Comparison of ENCODE assay signal across 8 cellular contexts in the genomic region with DNA sequence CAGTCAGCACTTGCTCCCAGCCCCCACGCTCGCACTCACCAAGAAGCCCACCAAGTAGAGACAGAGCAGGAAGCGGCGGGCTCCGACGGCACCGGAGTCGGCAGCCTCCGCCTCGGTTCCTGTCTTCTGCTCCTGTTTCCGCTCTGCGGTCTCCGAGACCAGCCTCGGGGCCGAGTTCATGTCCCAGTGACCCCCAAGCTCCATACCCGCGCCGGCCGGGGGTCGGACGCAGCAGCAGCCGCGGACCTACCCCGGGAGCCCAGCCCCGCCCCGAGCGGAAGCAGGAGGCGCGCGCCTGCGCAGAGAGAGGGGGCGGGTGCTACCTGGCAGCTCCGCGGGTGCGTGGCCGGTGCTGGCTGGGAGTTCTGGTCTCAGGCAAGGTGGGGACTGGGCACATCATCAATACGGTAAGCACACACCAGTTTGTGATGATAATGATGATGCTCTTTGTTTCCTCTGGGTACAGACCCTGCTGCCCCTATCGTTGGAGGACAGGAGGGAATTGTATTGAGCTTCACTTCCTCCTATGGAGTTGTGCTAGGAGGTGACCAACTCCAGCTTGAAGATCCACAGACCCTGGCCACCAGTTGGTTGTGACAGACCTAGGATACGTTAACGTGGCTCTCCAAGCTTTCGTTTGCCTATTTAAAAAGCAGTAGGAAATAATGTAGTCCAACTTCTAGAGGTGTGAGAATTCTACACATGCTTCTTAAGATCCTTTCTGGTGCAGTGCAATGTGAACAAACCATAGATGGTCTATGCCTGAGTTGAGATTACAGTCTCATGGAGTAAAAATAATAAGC. TPM values are rescaled to one million over a fixed set of nuclear protein-coding genes. Genes with fewer than 3 reads are reported as not detected.
DNase-seq lines count a peak whose midpoint lies in the region; ATAC-seq lines count a peak whose summit lies in the region.

No MANE protein-coding gene starts in this region.

- H3K9ac ChIP-seq in BLaER1 treated with 17β-estradiol and CSF1 and Interleukin-3, amounts not matched to agents 10 nM and 100 nM, result peak overlapping the region; percentile 79 to 90 (median 83)

- no peaks in the 10 kb centered on the region for H3K27me3 ChIP-seq in BLaER1 treated with 17β-estradiol and CSF1 and Interleukin-3, amounts not matched to agents 10 nM and 100 nM

- H3K4me3 Mint-ChIP-seq in activated CD4-positive, alpha-beta memory T cell treated with anti-CD3 and anti-CD28 coated beads, Interleukin-2, amount 10 ng/mL, durations not matched to agents 7 days and 5 days, result peak overlapping the region; percentile 92

- H3K9me3 Mint-ChIP-seq in activated CD4-positive, alpha-beta memory T cell treated with anti-CD3 and anti-CD28 coated beads, Interleukin-2, amount 10 ng/mL, durations not matched to agents 7 days and 5 days, result no peaks in the 10 kb centered on the region

- POLR2A ChIA-PET in activated CD4-positive, alpha-beta memory T cell treated with anti-CD3 and anti-CD28 coated beads, Interleukin-2, amount 10 ng/mL, durations not matched to agents 7 days and 5 days (lab: Charles Lee), result interaction anchor here (1.0 to 1.3 kb wide), 3 partner anchors 14 to 1734 kb away, joined by 3 to 5 read pairs (median 3); no protein-coding TSS in a partner anchor

- peaks cover 24 to 39% (median 29%) of the 10 kb centered on the region in 10 experiments for H3K4me1 ChIP-seq in BLaER1 treated with 17β-estradiol and CSF1 and Interleukin-3, amounts not matched to agents 10 nM and 100 nM

- peaks cover 0 to 23% (median 3%) of the 10 kb centered on the region in 11 experiments; a peak in 5 of 22 replicates for H4K20me1 ChIP-seq in BLaER1 treated with 17β-estradiol and CSF1 and Interleukin-3, amounts not matched to agents 10 nM and 100 nM

- H3K36me3 ChIP-seq in BLaER1 treated with 17β-estradiol and CSF1 and Interleukin-3, amounts not matched to agents 10 nM and 100 nM, result peaks cover 4 to 11% (median 8%) of the 10 kb centered on the region in 11 experiments; a peak in 20 of 22 replicates

- peaks cover 0 to 3% (median 0%) of the 10 kb centered on the region in 11 experiments; a peak in 1 of 22 replicates for H3K9me3 ChIP-seq in BLaER1 treated with 17β-estradiol and CSF1 and Interleukin-3, amounts not matched to agents 10 nM and 100 nM (replicated peaks in 1 of 11)

- CTCF ChIA-PET in activated CD4-positive, alpha-beta memory T cell treated with anti-CD3 and anti-CD28 coated beads, Interleukin-2, amount 10 ng/mL, durations not matched to agents 7 days and 5 days (lab: Charles Lee), result interaction anchor here (0.5 to 7.6 kb wide), 5 partner anchors 9 to 83 kb away, joined by 3 to 66 read pairs (median 5); no protein-coding TSS in a partner anchor

- ATAC-seq in GM19025 (IDR thresholded peaks at IDR 0.05; ENCODE audit: low read depth, unreplicated experiment) (peak; percentile 94), HG03175 (IDR thresholded peaks at IDR 0.05; ENCODE audit: unreplicated experiment) (peak; percentile 87)

- H3K36me3 Mint-ChIP-seq in activated CD4-positive, alpha-beta memory T cell treated with anti-CD3 and anti-CD28 coated beads, Interleukin-2, amount 10 ng/mL, durations not matched to agents 7 days and 5 days (ENCODE audit: low read depth), result peaks cover 1% of the 10 kb centered on the region

- H3K27me3 Mint-ChIP-seq in activated CD4-positive, alpha-beta memory T cell treated with anti-CD3 and anti-CD28 coated beads, Interleukin-2, amount 10 ng/mL, durations not matched to agents 7 days and 5 days, result no peaks in the 10 kb centered on the region

- peak; percentile 76 to 90 for DNase-seq in NCI-H526 (lab: John Stamatoyannopoulos, UW)
- peak; percentile 87 for DNase-seq in activated CD4-positive, alpha-beta memory T cell treated with anti-CD3 and anti-CD28 coated beads, Interleukin-2, amount 10 ng/mL, durations not matched to agents 7 days and 5 days
- DNase-seq in effector CD8-positive, alpha-beta T cell (lab: John Stamatoyannopoulos, UW), result peak; percentile 76
- DNase-seq in medulla oblongata (ENCODE audit: extremely low spot score), result peak; percentile 80
- peak; percentile 77 for DNase-seq in stimulated activated CD8-positive, alpha-beta memory T cell treated with anti-CD3 and anti-CD28 coated beads, Interleukin-12 subunit alpha, Interleukin-12 subunit beta, amount 100 ng/mL, for 1 hour (ENCODE audit: low read depth)

- peaks cover 29% of the 10 kb centered on the region for H3K4me1 Mint-ChIP-seq in activated CD4-positive, alpha-beta memory T cell treated with anti-CD3 and anti-CD28 coated beads, Interleukin-2, amount 10 ng/mL, durations not matched to agents 7 days and 5 days

- peak overlapping the region; percentile 75 for H3K27ac Mint-ChIP-seq in activated CD4-positive, alpha-beta memory T cell treated with anti-CD3 and anti-CD28 coated beads, Interleukin-2, amount 10 ng/mL, durations not matched to agents 7 days and 5 days

- peak overlapping the region; percentile 81 to 100 (median 92) for H3K4me2 ChIP-seq in BLaER1 treated with 17β-estradiol and CSF1 and Interleukin-3, amounts not matched to agents 10 nM and 100 nM

- peak overlapping the region; percentile 69 to 84 (median 80) for H3K27ac ChIP-seq in BLaER1 treated with 17β-estradiol and CSF1 and Interleukin-3, amounts not matched to agents 10 nM and 100 nM

- H3K4me3 ChIP-seq in BLaER1 treated with 17β-estradiol and CSF1 and Interleukin-3, amounts not matched to agents 10 nM and 100 nM, result peak overlapping the region; percentile 66 to 92 (median 88)

RNA-seq across cellular contexts. Expression of gene TMEM182, which starts 25.0 kb away (rescaled TPM):
- 1 to 10 TPM; 2.2 to 3.2 TPM for total RNA-seq in activated CD4-positive, alpha-beta memory T cell treated with anti-CD3 and anti-CD28 coated beads, Interleukin-2, amount 10 ng/mL, durations not matched to agents 7 days and 5 days

Comparison
In these comparisons a context has a peak if more than half of its experiments do, and no peak if none do; other contexts are left out.
1. Peak in every context shown above with its lines: DNase-seq, ATAC-seq, H3K4me3 ChIP-seq and H3K27ac ChIP-seq.